In genomic region chr3:52005571-52005986, GRCh38 we compare ENCODE assay signal across 9 cellular contexts. TPM values are rescaled to one million over a fixed set of nuclear protein-coding genes. Genes with fewer than 3 reads are reported as not detected.
DNase-seq lines count a peak whose midpoint lies in the region; ATAC-seq and TF ChIP-seq lines count a peak whose summit lies in the region.
"Had no signal": no experiment of that assay in that cellular context is flagged by ENCODE, and none has a peak within 500 bp of the region (broad histone marks: within the 10 kb centered on the region; RNA-seq: fewer than 3 reads in every experiment).

No MANE protein-coding gene starts in this region.

- H3K4me3 ChIP-seq in testis, result no peak overlapping the region
- H3K4me3 ChIP-seq: A549 had no signal

- no peaks in the 10 kb centered on the region for H3K36me3 ChIP-seq in testis (ENCODE audit: low read depth, missing control alignments)

- peak in 1 of 3 experiments; percentile 6 for TF ChIP-seq CTCF in testis (IDR thresholded peaks at IDR 0.05)

- no peaks in the 10 kb centered on the region for H3K27me3 ChIP-seq in testis

- no peak for TF ChIP-seq POLR2A in testis (IDR thresholded peaks at IDR 0.05)

- DNase-seq in NCI-H1694 treated with DMSO at 0.1 percent for 48 hours (lab: John Stamatoyannopoulos, UW) (peak; percentile 10), NCI-H1694 (lab: John Stamatoyannopoulos, UW) (no peak), amniotic epithelial cell (ENCODE audit: low read depth) (peak; percentile 74), iPS-NIHi7 (ENCODE audit: extremely low spot score) (peak; percentile 91), testis (peak; percentile 90), midbrain (lab: John Stamatoyannopoulos, UW) (no peak)

- ATAC-seq in GM18867 (IDR thresholded peaks at IDR 0.05; ENCODE audit: unreplicated experiment) (no peak), GM18502 (IDR thresholded peaks at IDR 0.05; ENCODE audit: poor library complexity, unreplicated experiment) (no peak)
- ATAC-seq: A549 had no signal

- H3K9me3 ChIP-seq in testis, result no peaks in the 10 kb centered on the region
- H3K9me3 ChIP-seq: A549 had no signal

- peak overlapping the region; percentile 10 to 24 for H3K27ac ChIP-seq in testis
- H3K27ac ChIP-seq: A549 had no signal

- H3K4me1 ChIP-seq in testis, result peaks cover 39% of the 10 kb centered on the region

- WGBS in testis, 2 donors, result 6 to 23% methylated on average over 8 to 15 of the region's 15 CpGs

- intact Hi-C loops in testis (cut with DNase I; ENCODE audit: low total_unique reads), result loop anchor here (10.0 kb wide), 1 partner anchor 49 kb away; the partner anchor contains the start of gene DUSP7

RNA-seq across cellular contexts. Expression of gene RPL29, which starts 9.9 kb away (rescaled TPM):
- 100 to 1,000 TPM; 491 to 999 TPM for total RNA-seq in testis
- polyA plus RNA-seq in testis (ENCODE audit: insufficient read depth, low read depth, low replicate concordance), result 965 TPM

RNA-seq across cellular contexts. Expression of gene ACY1, which starts 22.2 kb away (rescaled TPM):
- total RNA-seq in testis, result 10 to 100 TPM; 16.0 to 17.1 TPM
- 26.7 TPM for polyA plus RNA-seq in testis (ENCODE audit: insufficient read depth, low read depth, low replicate concordance)

RNA-seq across cellular contexts. Expression of gene ABHD14A, which starts 30.7 kb away (rescaled TPM):
- 10 to 100 TPM; 38.9 to 51.6 TPM for total RNA-seq in testis
- 27.7 TPM for polyA plus RNA-seq in testis (ENCODE audit: insufficient read depth, low read depth, low replicate concordance)

RNA-seq across cellular contexts. Expression of gene ABHD14B, which starts 31.7 kb away (rescaled TPM):
- total RNA-seq in testis, result 10 to 100 TPM; 26.7 to 27.1 TPM
- 26.0 TPM for polyA plus RNA-seq in testis (ENCODE audit: insufficient read depth, low read depth, low replicate concordance)

RNA-seq across cellular contexts. Expression of gene PCBP4, which starts 38.3 kb away (rescaled TPM):
- total RNA-seq in testis, result 10 to 100 TPM; 47.1 to 54.1 TPM
- polyA plus RNA-seq in testis (ENCODE audit: insufficient read depth, low read depth, low replicate concordance), result 35.8 TPM

Comparison
In these comparisons a context has a peak if more than half of its experiments do, and no peak if none do; other contexts are left out.
1. DNase-seq: peak in NCI-H1694 treated with DMSO at 0.1 percent for 48 hours (single experiment), amniotic epithelial cell (single experiment), iPS-NIHi7 (single experiment) and testis (single experiment); none in NCI-H1694 (single experiment) and midbrain (single experiment).